Comparison of ENCODE assay signal across 14 cellular contexts in the genomic region with DNA sequence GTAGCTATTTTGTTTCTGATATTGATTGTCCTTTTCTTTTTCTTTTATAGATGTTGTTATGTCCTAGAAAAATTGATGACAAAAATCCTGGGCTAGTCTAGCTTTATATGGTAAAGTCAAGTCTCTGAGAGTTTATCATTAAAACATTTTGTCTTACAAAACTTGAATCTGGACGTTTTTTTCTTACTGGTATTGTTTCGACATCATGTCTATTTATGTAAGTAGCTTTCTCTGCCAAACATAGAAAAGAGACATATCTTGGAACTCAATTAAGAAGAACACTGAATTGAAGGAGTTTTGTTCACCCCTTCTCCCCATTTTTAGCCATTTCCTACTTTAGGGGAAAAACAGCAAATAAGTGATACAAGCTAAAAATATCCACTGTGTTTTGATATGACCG.
"Had no signal": no experiment of that assay in that cellular context is flagged by ENCODE, and none has a peak within 500 bp of the region (broad histone marks: within the 10 kb centered on the region; RNA-seq: fewer than 3 reads in every experiment).

No MANE protein-coding gene starts in this region.

- ATAC-seq: activated CD8-positive, alpha-beta T cell treated with anti-CD3 and anti-CD28 coated beads for 36 hours; activated T-cell treated with anti-CD3 and anti-CD28 coated beads, Interleukin-2, amount 50 U/mL, for 4 hours; gastrocnemius medialis; left lobe of liver; natural killer cell treated with Interleukin-12 subunit alpha and Interleukin-12 subunit beta and Interleukin-15 and Interleukin-18, amount 100 ng/mL, for 72 hours; T-helper 17 cell had no signal

- H3K36me3 ChIP-seq: brain microvascular endothelial cell, gastrocnemius medialis had no signal

- H3K9me3 ChIP-seq: gastrocnemius medialis had no signal

- DNase-seq: activated CD4-positive, alpha-beta T cell treated with anti-CD3 and anti-CD28 coated beads for 4 hours; activated CD8-positive, alpha-beta T cell treated with anti-CD3 and anti-CD28 coated beads for 36 hours; activated effector memory CD4-positive, alpha-beta T cell treated with anti-CD3 and anti-CD28 coated beads, Interleukin-2, amount 50 U/mL, for 16 hours; activated T-cell treated with anti-CD3 and anti-CD28 coated beads, Interleukin-2, amount 50 U/mL, for 4 hours; brain microvascular endothelial cell; gastrocnemius medialis; islet precursor cell; stimulated activated CD4-positive, alpha-beta T cell treated with anti-CD3 and anti-CD28 coated beads, Interleukin-15, amount 100 ng/mL, for 24 hours; stimulated activated CD4-positive, alpha-beta T cell treated with anti-CD3 and anti-CD28 coated beads, Interleukin-4, amount 100 ng/mL, for 1 hour; stimulated activated naive CD4-positive, alpha-beta T cell; T-helper 17 cell had no signal

- H3K27ac ChIP-seq: brain microvascular endothelial cell, gastrocnemius medialis, skin epidermis had no signal

- H3K4me1 ChIP-seq: gastrocnemius medialis had no signal

- H3K27me3 ChIP-seq: brain microvascular endothelial cell, gastrocnemius medialis had no signal

- H3K4me3 ChIP-seq: gastrocnemius medialis, skin epidermis had no signal
